1 cellular context compared by ENCODE assay signal in genomic region chr12:108620236-108620879, GRCh38.
TF ChIP-seq lines count a peak whose summit lies in the region.

No MANE protein-coding gene starts in this region.

TF ChIP-seq in HepG2, 621 proteins besides CTCF, POLR2A, EP300 and RAD21 (continued from another document and continues in another):
- TF ChIP-seq MIER3 (CRISPR knock-in tag; IDR thresholded peaks at IDR 0.05; ENCODE audit: borderline replicate concordance) (peak; percentile 21; the same call in 1 of the 2 replicates), SNAPC4 (CRISPR knock-in tag; IDR thresholded peaks at IDR 0.05) (peak; percentile 67; the same call in 1 of the 2 replicates), TAF1 (CRISPR knock-in tag; IDR thresholded peaks at IDR 0.05) (no peak), TAF15 (IDR thresholded peaks at IDR 0.05; ENCODE audit: low read depth, low read length, poor library complexity, severe bottlenecking) (no peak), ZNF607 (CRISPR knock-in tag; IDR thresholded peaks at IDR 0.05; ENCODE audit: borderline replicate concordance) (no peak), ZNF20 (CRISPR knock-in tag; IDR thresholded peaks at IDR 0.05) (no peak), ATF7-NPFF (CRISPR knock-in tag; IDR thresholded peaks at IDR 0.05; ENCODE audit: low read depth) (no peak), ZGPAT (CRISPR knock-in tag; IDR thresholded peaks at IDR 0.05) (0 out of 2 replicates have a peak, but pooled peaks have one; percentile 26), MAFF (IDR thresholded peaks at IDR 0.05; ENCODE audit: low read depth, low read length) (0 out of 2 replicates have a peak, but pooled peaks have one; percentile 2), SAFB2 (CRISPR knock-in tag; IDR thresholded peaks at IDR 0.05; ENCODE audit: borderline replicate concordance, low read depth) (no peak), SMC3 (IDR thresholded peaks at IDR 0.05; ENCODE audit: low read length) (peak; percentile 33; the same call in 1 of the 2 replicates), ZFX (CRISPR knock-in tag; IDR thresholded peaks at IDR 0.05; ENCODE audit: low read depth) (peak; percentile 63; the same call in 1 of the 2 replicates), GPN1 (CRISPR knock-in tag; IDR thresholded peaks at IDR 0.05; ENCODE audit: borderline replicate concordance) (no peak), YEATS4 (CRISPR knock-in tag; IDR thresholded peaks at IDR 0.05; ENCODE audit: borderline replicate concordance) (0 out of 2 replicates have a peak, but pooled peaks have one; percentile 35), HNF1A (IDR thresholded peaks at IDR 0.05; ENCODE audit: low read depth) (no peak), HNF1A (CRISPR knock-in tag; IDR thresholded peaks at IDR 0.05; ENCODE audit: borderline replicate concordance) (0 out of 2 replicates have a peak, but pooled peaks have one; percentile 18), ZNF615 (CRISPR knock-in tag; IDR thresholded peaks at IDR 0.05; ENCODE audit: borderline replicate concordance) (no peak), ZNF317 (CRISPR knock-in tag; IDR thresholded peaks at IDR 0.05) (no peak), ZNF143 (CRISPR knock-in tag; IDR thresholded peaks at IDR 0.05) (no peak), MIXL1 (CRISPR knock-in tag; IDR thresholded peaks at IDR 0.05) (no peak), ZNF552 (CRISPR knock-in tag; IDR thresholded peaks at IDR 0.05; ENCODE audit: borderline replicate concordance) (no peak), GATAD2A (CRISPR knock-in tag; IDR thresholded peaks at IDR 0.05) (peak; percentile 69), ZNF652 (CRISPR knock-in tag; IDR thresholded peaks at IDR 0.05; ENCODE audit: borderline replicate concordance, low read depth) (no peak), HNF4G (IDR thresholded peaks at IDR 0.05; ENCODE audit: borderline replicate concordance, low read depth, low read length) (no peak), HNF4G (CRISPR knock-in tag; IDR thresholded peaks at IDR 0.05; ENCODE audit: borderline replicate concordance, low read depth) (no peak), BRCA1 (CRISPR knock-in tag; IDR thresholded peaks at IDR 0.05) (no peak), SATB2 (CRISPR knock-in tag; IDR thresholded peaks at IDR 0.05) (no peak), ZNF503 (CRISPR knock-in tag; IDR thresholded peaks at IDR 0.05) (no peak), ZNF570 (CRISPR knock-in tag; IDR thresholded peaks at IDR 0.05; ENCODE audit: borderline replicate concordance) (no peak), TOE1 (CRISPR knock-in tag; IDR thresholded peaks at IDR 0.05) (no peak)
- TF ChIP-seq, protein P1, sequence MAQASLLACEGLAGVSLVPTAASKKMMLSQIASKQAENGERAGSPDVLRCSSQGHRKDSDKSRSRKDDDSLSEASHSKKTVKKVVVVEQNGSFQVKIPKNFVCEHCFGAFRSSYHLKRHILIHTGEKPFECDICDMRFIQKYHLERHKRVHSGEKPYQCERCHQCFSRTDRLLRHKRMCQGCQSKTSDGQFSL (CRISPR knock-in tag; IDR thresholded peaks at IDR 0.05): no peak
- TF ChIP-seq, protein P2, sequence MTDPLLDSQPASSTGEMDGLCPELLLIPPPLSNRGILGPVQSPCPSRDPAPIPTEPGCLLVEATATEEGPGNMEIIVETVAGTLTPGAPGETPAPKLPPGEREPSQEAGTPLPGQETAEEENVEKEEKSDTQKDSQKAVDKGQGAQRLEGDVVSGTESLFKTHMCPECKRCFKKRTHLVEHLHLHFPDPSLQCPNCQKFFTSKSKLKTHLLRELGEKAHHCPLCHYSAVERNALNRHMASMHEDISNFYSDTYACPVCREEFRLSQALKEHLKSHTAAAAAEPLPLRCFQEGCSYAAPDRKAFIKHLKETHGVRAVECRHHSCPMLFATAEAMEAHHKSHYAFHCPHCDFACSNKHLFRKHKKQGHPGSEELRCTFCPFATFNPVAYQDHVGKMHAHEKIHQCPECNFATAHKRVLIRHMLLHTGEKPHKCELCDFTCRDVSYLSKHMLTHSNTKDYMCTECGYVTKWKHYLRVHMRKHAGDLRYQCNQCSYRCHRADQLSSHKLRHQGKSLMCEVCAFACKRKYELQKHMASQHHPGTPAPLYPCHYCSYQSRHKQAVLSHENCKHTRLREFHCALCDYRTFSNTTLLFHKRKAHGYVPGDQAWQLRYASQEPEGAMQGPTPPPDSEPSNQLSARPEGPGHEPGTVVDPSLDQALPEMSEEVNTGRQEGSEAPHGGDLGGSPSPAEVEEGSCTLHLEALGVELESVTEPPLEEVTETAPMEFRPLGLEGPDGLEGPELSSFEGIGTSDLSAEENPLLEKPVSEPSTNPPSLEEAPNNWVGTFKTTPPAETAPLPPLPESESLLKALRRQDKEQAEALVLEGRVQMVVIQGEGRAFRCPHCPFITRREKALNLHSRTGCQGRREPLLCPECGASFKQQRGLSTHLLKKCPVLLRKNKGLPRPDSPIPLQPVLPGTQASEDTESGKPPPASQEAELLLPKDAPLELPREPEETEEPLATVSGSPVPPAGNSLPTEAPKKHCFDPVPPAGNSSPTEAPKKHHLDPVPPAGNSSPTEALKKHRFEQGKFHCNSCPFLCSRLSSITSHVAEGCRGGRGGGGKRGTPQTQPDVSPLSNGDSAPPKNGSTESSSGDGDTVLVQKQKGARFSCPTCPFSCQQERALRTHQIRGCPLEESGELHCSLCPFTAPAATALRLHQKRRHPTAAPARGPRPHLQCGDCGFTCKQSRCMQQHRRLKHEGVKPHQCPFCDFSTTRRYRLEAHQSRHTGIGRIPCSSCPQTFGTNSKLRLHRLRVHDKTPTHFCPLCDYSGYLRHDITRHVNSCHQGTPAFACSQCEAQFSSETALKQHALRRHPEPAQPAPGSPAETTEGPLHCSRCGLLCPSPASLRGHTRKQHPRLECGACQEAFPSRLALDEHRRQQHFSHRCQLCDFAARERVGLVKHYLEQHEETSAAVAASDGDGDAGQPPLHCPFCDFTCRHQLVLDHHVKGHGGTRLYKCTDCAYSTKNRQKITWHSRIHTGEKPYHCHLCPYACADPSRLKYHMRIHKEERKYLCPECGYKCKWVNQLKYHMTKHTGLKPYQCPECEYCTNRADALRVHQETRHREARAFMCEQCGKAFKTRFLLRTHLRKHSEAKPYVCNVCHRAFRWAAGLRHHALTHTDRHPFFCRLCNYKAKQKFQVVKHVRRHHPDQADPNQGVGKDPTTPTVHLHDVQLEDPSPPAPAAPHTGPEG (CRISPR knock-in tag; IDR thresholded peaks at IDR 0.05): no peak
- TF ChIP-seq, protein P3, sequence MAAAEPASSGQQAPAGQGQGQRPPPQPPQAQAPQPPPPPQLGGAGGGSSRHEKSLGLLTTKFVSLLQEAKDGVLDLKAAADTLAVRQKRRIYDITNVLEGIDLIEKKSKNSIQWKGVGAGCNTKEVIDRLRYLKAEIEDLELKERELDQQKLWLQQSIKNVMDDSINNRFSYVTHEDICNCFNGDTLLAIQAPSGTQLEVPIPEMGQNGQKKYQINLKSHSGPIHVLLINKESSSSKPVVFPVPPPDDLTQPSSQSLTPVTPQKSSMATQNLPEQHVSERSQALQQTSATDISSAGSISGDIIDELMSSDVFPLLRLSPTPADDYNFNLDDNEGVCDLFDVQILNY (CRISPR knock-in tag; conservative IDR thresholded peaks at IDR 0.05): no peak
